3 cellular contexts compared by ENCODE assay signal in genomic region chr17:79833744-79834574, GRCh38.
TF ChIP-seq lines count a peak whose summit lies in the region.

No MANE protein-coding gene starts in this region.

TF ChIP-seq in A549, 52 proteins besides CTCF, POLR2A, EP300 and RAD21:
- no peak for TF ChIP-seq FOSB (CRISPR knock-in tag; IDR thresholded peaks at IDR 0.05)
- no peak for TF ChIP-seq REST (IDR thresholded peaks at IDR 0.05)
- no peak for TF ChIP-seq PHF8 (IDR thresholded peaks at IDR 0.05; ENCODE audit: borderline replicate concordance, low read depth)
- no peak for TF ChIP-seq NPAS2 (CRISPR knock-in tag; IDR thresholded peaks at IDR 0.05; ENCODE audit: borderline replicate concordance)
- TF ChIP-seq TFCP2L1 (CRISPR knock-in tag; IDR thresholded peaks at IDR 0.05) = no peak
TF ChIP-seq in A549: peak in this region for 0.

TF ChIP-seq in K562, 482 proteins besides CTCF, POLR2A, EP300 and RAD21 (continues in another document):
- TF ChIP-seq FOXM1 (IDR thresholded peaks at IDR 0.05; ENCODE audit: low read depth) = no peak
- TF ChIP-seq FOXM1 (CRISPR knock-in tag; IDR thresholded peaks at IDR 0.05; ENCODE audit: low read depth) = 0 out of 2 replicates have a peak, but pooled peaks have one; percentile 58
- TF ChIP-seq NRF1 (conservative IDR thresholded peaks at IDR 0.05 in 1 of 2, IDR thresholded peaks at IDR 0.05 in 1 of 2) = peak; percentile 45 to 66
- TF ChIP-seq HBP1 (CRISPR knock-in tag; IDR thresholded peaks at IDR 0.05) = no peak
- peak; percentile 54 for TF ChIP-seq CREB1 (IDR thresholded peaks at IDR 0.05)
- TF ChIP-seq CREB1 (CRISPR knock-in tag; IDR thresholded peaks at IDR 0.05) = peak; percentile 56; the same call in 1 of the 2 replicates
- TF ChIP-seq, protein P1, sequence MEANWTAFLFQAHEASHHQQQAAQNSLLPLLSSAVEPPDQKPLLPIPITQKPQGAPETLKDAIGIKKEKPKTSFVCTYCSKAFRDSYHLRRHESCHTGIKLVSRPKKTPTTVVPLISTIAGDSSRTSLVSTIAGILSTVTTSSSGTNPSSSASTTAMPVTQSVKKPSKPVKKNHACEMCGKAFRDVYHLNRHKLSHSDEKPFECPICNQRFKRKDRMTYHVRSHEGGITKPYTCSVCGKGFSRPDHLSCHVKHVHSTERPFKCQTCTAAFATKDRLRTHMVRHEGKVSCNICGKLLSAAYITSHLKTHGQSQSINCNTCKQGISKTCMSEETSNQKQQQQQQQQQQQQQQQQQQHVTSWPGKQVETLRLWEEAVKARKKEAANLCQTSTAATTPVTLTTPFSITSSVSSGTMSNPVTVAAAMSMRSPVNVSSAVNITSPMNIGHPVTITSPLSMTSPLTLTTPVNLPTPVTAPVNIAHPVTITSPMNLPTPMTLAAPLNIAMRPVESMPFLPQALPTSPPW (CRISPR knock-in tag; IDR thresholded peaks at IDR 0.05) = peak; percentile 75
- TF ChIP-seq CXXC5 (CRISPR knock-in tag; IDR thresholded peaks at IDR 0.05) = peak; percentile 36; the same call in 1 of the 2 replicates
- peak; percentile 57; the same call in 1 of the 2 replicates for TF ChIP-seq CTBP1 (IDR thresholded peaks at IDR 0.05; ENCODE audit: borderline replicate concordance)
- TF ChIP-seq, protein P2, sequence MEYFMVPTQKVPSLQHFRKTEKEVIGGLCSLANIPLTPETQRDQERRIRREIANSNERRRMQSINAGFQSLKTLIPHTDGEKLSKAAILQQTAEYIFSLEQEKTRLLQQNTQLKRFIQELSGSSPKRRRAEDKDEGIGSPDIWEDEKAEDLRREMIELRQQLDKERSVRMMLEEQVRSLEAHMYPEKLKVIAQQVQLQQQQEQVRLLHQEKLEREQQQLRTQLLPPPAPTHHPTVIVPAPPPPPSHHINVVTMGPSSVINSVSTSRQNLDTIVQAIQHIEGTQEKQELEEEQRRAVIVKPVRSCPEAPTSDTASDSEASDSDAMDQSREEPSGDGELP (CRISPR knock-in tag; IDR thresholded peaks at IDR 0.05; ENCODE audit: borderline replicate concordance) = peak; percentile 56
- TF ChIP-seq ZBTB12 (CRISPR knock-in tag; IDR thresholded peaks at IDR 0.05) = no peak
- TF ChIP-seq RBFOX2 (IDR thresholded peaks at IDR 0.05; ENCODE audit: low read depth, low read length) = peak; percentile 78
- peak; percentile 51 for TF ChIP-seq FIP1L1 (IDR thresholded peaks at IDR 0.05; ENCODE audit: low read depth, low read length, poor library complexity, severe bottlenecking)
- TF ChIP-seq ZBTB1 (CRISPR knock-in tag; IDR thresholded peaks at IDR 0.05; ENCODE audit: borderline replicate concordance, low read depth) = peak; percentile 89
- TF ChIP-seq KDM4B (IDR thresholded peaks at IDR 0.05; ENCODE audit: borderline replicate concordance in 2 of 2, low read depth in 1 of 2) = 0 out of 4 replicates have a peak, but pooled peaks of 1 of the 2 experiments have one; percentile 19
- 0 out of 2 replicates have a peak, but pooled peaks have one; percentile 10 for TF ChIP-seq MBD2 (IDR thresholded peaks at IDR 0.05; ENCODE audit: borderline replicate concordance, low read depth)
- TF ChIP-seq ZBTB7A (IDR thresholded peaks at IDR 0.05; ENCODE audit: borderline replicate concordance, control insufficient read depth, low read depth, low read length) = peak; percentile 13; the same call in 1 of the 2 replicates
- TF ChIP-seq SREBF2 (CRISPR knock-in tag; IDR thresholded peaks at IDR 0.05) = no peak
- TF ChIP-seq SMARCC2 (IDR thresholded peaks at IDR 0.05; ENCODE audit: low read depth) = no peak

TF ChIP-seq in HepG2, 621 proteins besides CTCF, POLR2A, EP300 and RAD21 (continues in another document):
- TF ChIP-seq TARDBP (CRISPR knock-in tag; IDR thresholded peaks at IDR 0.05) (no peak), IKZF4 (CRISPR knock-in tag; IDR thresholded peaks at IDR 0.05; ENCODE audit: borderline replicate concordance, low read depth, not compliant biosample characterization) (no peak), TOPORS (CRISPR knock-in tag; IDR thresholded peaks at IDR 0.05) (no peak), MBD4 (IDR thresholded peaks at IDR 0.05; ENCODE audit: borderline replicate concordance, low read length) (no peak), ZUFSP (CRISPR knock-in tag; IDR thresholded peaks at IDR 0.05; ENCODE audit: borderline replicate concordance) (no peak), ZNF335 (CRISPR knock-in tag; IDR thresholded peaks at IDR 0.05) (no peak), SP2 (CRISPR knock-in tag; IDR thresholded peaks at IDR 0.05) (no peak), POLR2G (IDR thresholded peaks at IDR 0.05; ENCODE audit: low read depth, low read length) (peak; percentile 30; the same call in 1 of the 2 replicates), HNRNPL (IDR thresholded peaks at IDR 0.05; ENCODE audit: low read depth, low read length) (no peak), ELF4 (CRISPR knock-in tag; IDR thresholded peaks at IDR 0.05; ENCODE audit: borderline replicate concordance) (no peak), DRAP1 (CRISPR knock-in tag; IDR thresholded peaks at IDR 0.05) (no peak), KAT8 (CRISPR knock-in tag; IDR thresholded peaks at IDR 0.05) (no peak), UBTF (CRISPR knock-in tag; IDR thresholded peaks at IDR 0.05) (no peak), JDP2 (CRISPR knock-in tag; IDR thresholded peaks at IDR 0.05; ENCODE audit: borderline replicate concordance) (no peak), SMAD1 (CRISPR knock-in tag; IDR thresholded peaks at IDR 0.05; ENCODE audit: borderline replicate concordance, low read depth) (no peak), RXRA (CRISPR knock-in tag; IDR thresholded peaks at IDR 0.05) (no peak), POGK (CRISPR knock-in tag; conservative IDR thresholded peaks at IDR 0.05) (no peak), SNAI1 (CRISPR knock-in tag; IDR thresholded peaks at IDR 0.05; ENCODE audit: borderline replicate concordance) (no peak), GZF1 (CRISPR knock-in tag; IDR thresholded peaks at IDR 0.05) (no peak), RBFOX2 (IDR thresholded peaks at IDR 0.05; ENCODE audit: low read depth, low read length) (peak; percentile 90), KDM5B (CRISPR knock-in tag; IDR thresholded peaks at IDR 0.05; ENCODE audit: borderline replicate concordance) (no peak), ZBTB38 (CRISPR knock-in tag; IDR thresholded peaks at IDR 0.05) (peak; percentile 98), THAP8 (CRISPR knock-in tag; IDR thresholded peaks at IDR 0.05; ENCODE audit: borderline replicate concordance) (no peak), PLRG1 (conservative IDR thresholded peaks at IDR 0.05) (no peak), ZNF383 (CRISPR knock-in tag; IDR thresholded peaks at IDR 0.05; ENCODE audit: borderline replicate concordance) (no peak), CBX1 (IDR thresholded peaks at IDR 0.05; ENCODE audit: low read depth) (no peak), ZNF275 (CRISPR knock-in tag; IDR thresholded peaks at IDR 0.05; ENCODE audit: borderline replicate concordance) (no peak)
- TF ChIP-seq, protein P3, sequence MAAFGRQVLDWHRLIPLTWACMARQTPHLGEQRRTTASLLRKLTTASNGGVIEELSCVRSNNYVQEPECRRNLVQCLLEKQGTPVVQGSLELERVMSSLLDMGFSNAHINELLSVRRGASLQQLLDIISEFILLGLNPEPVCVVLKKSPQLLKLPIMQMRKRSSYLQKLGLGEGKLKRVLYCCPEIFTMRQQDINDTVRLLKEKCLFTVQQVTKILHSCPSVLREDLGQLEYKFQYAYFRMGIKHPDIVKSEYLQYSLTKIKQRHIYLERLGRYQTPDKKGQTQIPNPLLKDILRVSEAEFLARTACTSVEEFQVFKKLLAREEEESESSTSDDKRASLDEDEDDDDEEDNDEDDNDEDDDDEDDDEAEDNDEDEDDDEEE (CRISPR knock-in tag; IDR thresholded peaks at IDR 0.05) = no peak
- TF ChIP-seq, protein P4, sequence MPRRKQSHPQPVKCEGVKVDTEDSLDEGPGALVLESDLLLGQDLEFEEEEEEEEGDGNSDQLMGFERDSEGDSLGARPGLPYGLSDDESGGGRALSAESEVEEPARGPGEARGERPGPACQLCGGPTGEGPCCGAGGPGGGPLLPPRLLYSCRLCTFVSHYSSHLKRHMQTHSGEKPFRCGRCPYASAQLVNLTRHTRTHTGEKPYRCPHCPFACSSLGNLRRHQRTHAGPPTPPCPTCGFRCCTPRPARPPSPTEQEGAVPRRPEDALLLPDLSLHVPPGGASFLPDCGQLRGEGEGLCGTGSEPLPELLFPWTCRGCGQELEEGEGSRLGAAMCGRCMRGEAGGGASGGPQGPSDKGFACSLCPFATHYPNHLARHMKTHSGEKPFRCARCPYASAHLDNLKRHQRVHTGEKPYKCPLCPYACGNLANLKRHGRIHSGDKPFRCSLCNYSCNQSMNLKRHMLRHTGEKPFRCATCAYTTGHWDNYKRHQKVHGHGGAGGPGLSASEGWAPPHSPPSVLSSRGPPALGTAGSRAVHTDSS (CRISPR knock-in tag; conservative IDR thresholded peaks at IDR 0.05) = no peak
- TF ChIP-seq, protein P5, sequence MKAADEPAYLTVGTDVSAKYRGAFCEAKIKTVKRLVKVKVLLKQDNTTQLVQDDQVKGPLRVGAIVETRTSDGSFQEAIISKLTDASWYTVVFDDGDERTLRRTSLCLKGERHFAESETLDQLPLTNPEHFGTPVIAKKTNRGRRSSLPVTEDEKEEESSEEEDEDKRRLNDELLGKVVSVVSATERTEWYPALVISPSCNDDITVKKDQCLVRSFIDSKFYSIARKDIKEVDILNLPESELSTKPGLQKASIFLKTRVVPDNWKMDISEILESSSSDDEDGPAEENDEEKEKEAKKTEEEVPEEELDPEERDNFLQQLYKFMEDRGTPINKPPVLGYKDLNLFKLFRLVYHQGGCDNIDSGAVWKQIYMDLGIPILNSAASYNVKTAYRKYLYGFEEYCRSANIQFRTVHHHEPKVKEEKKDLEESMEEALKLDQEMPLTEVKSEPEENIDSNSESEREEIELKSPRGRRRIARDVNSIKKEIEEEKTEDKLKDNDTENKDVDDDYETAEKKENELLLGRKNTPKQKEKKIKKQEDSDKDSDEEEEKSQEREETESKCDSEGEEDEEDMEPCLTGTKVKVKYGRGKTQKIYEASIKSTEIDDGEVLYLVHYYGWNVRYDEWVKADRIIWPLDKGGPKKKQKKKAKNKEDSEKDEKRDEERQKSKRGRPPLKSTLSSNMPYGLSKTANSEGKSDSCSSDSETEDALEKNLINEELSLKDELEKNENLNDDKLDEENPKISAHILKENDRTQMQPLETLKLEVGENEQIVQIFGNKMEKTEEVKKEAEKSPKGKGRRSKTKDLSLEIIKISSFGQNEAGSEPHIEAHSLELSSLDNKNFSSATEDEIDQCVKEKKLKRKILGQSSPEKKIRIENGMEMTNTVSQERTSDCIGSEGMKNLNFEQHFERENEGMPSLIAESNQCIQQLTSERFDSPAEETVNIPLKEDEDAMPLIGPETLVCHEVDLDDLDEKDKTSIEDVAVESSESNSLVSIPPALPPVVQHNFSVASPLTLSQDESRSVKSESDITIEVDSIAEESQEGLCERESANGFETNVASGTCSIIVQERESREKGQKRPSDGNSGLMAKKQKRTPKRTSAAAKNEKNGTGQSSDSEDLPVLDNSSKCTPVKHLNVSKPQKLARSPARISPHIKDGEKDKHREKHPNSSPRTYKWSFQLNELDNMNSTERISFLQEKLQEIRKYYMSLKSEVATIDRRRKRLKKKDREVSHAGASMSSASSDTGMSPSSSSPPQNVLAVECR (CRISPR knock-in tag; IDR thresholded peaks at IDR 0.05; ENCODE audit: borderline replicate concordance) = no peak
